15 cellular contexts compared by ENCODE assay signal in genomic region chr12:125861299-125862281, GRCh38.
DNase-seq lines count a peak whose midpoint lies in the region; ATAC-seq and TF ChIP-seq lines count a peak whose summit lies in the region.
"Had no signal": no experiment of that assay in that cellular context is flagged by ENCODE, and none has a peak within 500 bp of the region (broad histone marks: within the 10 kb centered on the region; RNA-seq: fewer than 3 reads in every experiment).

No MANE protein-coding gene starts in this region.

- no peak overlapping the region for H3K4me3 Mint-ChIP-seq in activated CD4-positive, alpha-beta T cell treated with anti-CD3 and anti-CD28 coated beads for 36 hours
- H3K4me3 Mint-ChIP-seq in endodermal cell, result peak overlapping the region; percentile 15
- H3K4me3 Mint-ChIP-seq: activated T-cell treated with anti-CD3 and anti-CD28 coated beads, Interleukin-2, amount 50 U/mL, for 4 hours had no signal

- WGBS in endodermal cell (ENCODE audit: insufficient coverage in 1 of 2, insufficient read length in 1 of 2), 2 experiments, result 91 to 95% methylated on average over 30 to 66 of the region's 68 CpGs
- 28 to 29% methylated on average over 66 to 68 of the region's 68 CpGs for WGBS in lung, 2 donors

- intact Hi-C loops in activated CD4-positive, alpha-beta T cell treated with anti-CD3 and anti-CD28 coated beads for 36 hours (cut with DNase I, micrococcal nuclease), result no loop called here
- intact Hi-C loops in tibial artery (cut with DNase I; ENCODE audit: low total_unique reads), result no loop called here

- no peak overlapping the region for H3K27ac ChIP-seq in endodermal cell (ENCODE audit: low read depth, low read length)
- H3K27ac ChIP-seq in lung (ENCODE audit: low read depth in 1 of 2, low read length in 1 of 2), result peak overlapping the region in 1 of 2 donors; percentile 21
- no peak overlapping the region for H3K27ac ChIP-seq in tibial artery
- H3K27ac ChIP-seq: A549, KMS-11, suprapubic skin had no signal

- peaks cover 55% of the 10 kb centered on the region for H3K9me3 ChIP-seq in endodermal cell (ENCODE audit: control insufficient read depth, low read length)
- H3K9me3 ChIP-seq in lung (ENCODE audit: control insufficient read depth in 2 of 2, insufficient read depth in 1 of 2, low read length in 1 of 2), result peaks cover 0 to 11% of the 10 kb centered on the region in 2 donors
- H3K9me3 ChIP-seq in tibial artery, result peaks cover 0 to 7% (median 7%) of the 10 kb centered on the region in 3 donors
- H3K9me3 ChIP-seq: A549 had no signal

- DNase-seq in activated CD4-positive, alpha-beta T cell treated with anti-CD3 and anti-CD28 coated beads for 36 hours, result peak; percentile 9
- no peak for DNase-seq in activated CD4-positive, alpha-beta T cell treated with anti-CD3 and anti-CD28 coated beads, Interleukin-2, amount 50 U/mL, for 4 hours
- DNase-seq in endodermal cell, result peak; percentile 65
- peak; percentile 78 for DNase-seq in lung (ENCODE audit: low spot score)
- peak in 1 of 2 donors; percentile 75 for DNase-seq in tibial artery
- no peak for DNase-seq in midbrain (lab: John Stamatoyannopoulos, UW)
- DNase-seq in UCSD-AML1 (lab: John Stamatoyannopoulos, UW; ENCODE audit: unreplicated experiment), result no peak
- DNase-seq: activated CD4-positive, CD25-positive, alpha-beta regulatory T cell treated with anti-CD3 and anti-CD28 coated beads, Interleukin-2, amount 50 U/mL, for 72 hours; activated T-cell treated with anti-CD3 and anti-CD28 coated beads, Interleukin-2, amount 50 U/mL, for 4 hours; effector CD8-positive, alpha-beta T cell; mesenchymal stem cell had no signal

- POLR2A ChIA-PET in activated CD4-positive, alpha-beta T cell treated with anti-CD3 and anti-CD28 coated beads for 36 hours (lab: Charles Lee), result no interaction called here

- no peaks in the 10 kb centered on the region for H3K4me1 ChIP-seq in endodermal cell (ENCODE audit: control insufficient read depth, insufficient read depth, low read length)
- peaks cover 0 to 2% of the 10 kb centered on the region in 2 donors for H3K4me1 ChIP-seq in lung (ENCODE audit: control insufficient read depth in 2 of 2, insufficient read depth in 2 of 2, low read length in 2 of 2)
- no peaks in the 10 kb centered on the region for H3K4me1 ChIP-seq in tibial artery
- H3K4me1 ChIP-seq: A549, suprapubic skin had no signal

- H3K27ac Mint-ChIP-seq in activated CD4-positive, alpha-beta T cell treated with anti-CD3 and anti-CD28 coated beads for 36 hours, result no peak overlapping the region
- H3K27ac Mint-ChIP-seq in endodermal cell, result no peak overlapping the region

- H3K27me3 Mint-ChIP-seq in activated CD4-positive, alpha-beta T cell treated with anti-CD3 and anti-CD28 coated beads for 36 hours, result peaks cover 7% of the 10 kb centered on the region
- peaks cover 24% of the 10 kb centered on the region for H3K27me3 Mint-ChIP-seq in endodermal cell (ENCODE audit: insufficient read depth)

- H3K4me1 Mint-ChIP-seq in activated CD4-positive, alpha-beta T cell treated with anti-CD3 and anti-CD28 coated beads for 36 hours, result no peaks in the 10 kb centered on the region
- peaks cover 5% of the 10 kb centered on the region for H3K4me1 Mint-ChIP-seq in endodermal cell

- H3K36me3 Mint-ChIP-seq in activated CD4-positive, alpha-beta T cell treated with anti-CD3 and anti-CD28 coated beads for 36 hours (ENCODE audit: low read depth), result no peaks in the 10 kb centered on the region
- peaks cover 2% of the 10 kb centered on the region for H3K36me3 Mint-ChIP-seq in endodermal cell (ENCODE audit: low read depth)

- peaks cover 5% of the 10 kb centered on the region for H3K9me3 Mint-ChIP-seq in activated CD4-positive, alpha-beta T cell treated with anti-CD3 and anti-CD28 coated beads for 36 hours (ENCODE audit: low read depth)
- H3K9me3 Mint-ChIP-seq in endodermal cell, result peaks cover 45% of the 10 kb centered on the region

- H3K4me3 ChIP-seq in endodermal cell (ENCODE audit: low read length) (no peak overlapping the region), lung (peak overlapping the region; percentile 40), tibial artery (peak overlapping the region; percentile 31 to 40)
- H3K4me3 ChIP-seq: A549, suprapubic skin had no signal

- no peak overlapping the region for H3K9ac ChIP-seq in endodermal cell (ENCODE audit: extremely low read depth, low read length, poor library complexity, severe bottlenecking)
- H3K9ac ChIP-seq: KMS-11 had no signal

- ATAC-seq in activated CD4-positive, alpha-beta T cell treated with anti-CD3 and anti-CD28 coated beads for 36 hours, result no peak
- ATAC-seq in lung (ENCODE audit: insufficient read depth, low FRiP score) (peak; percentile 73), HG03442 (IDR thresholded peaks at IDR 0.05; ENCODE audit: unreplicated experiment) (no peak)
- ATAC-seq: A549; activated T-cell treated with anti-CD3 and anti-CD28 coated beads, Interleukin-2, amount 50 U/mL, for 4 hours had no signal

- H3K27me3 ChIP-seq in endodermal cell (ENCODE audit: control insufficient read depth, insufficient read depth, low read length, poor library complexity, severe bottlenecking) (no peaks in the 10 kb centered on the region), lung (ENCODE audit: control insufficient read depth, insufficient read depth) (peaks cover 4% of the 10 kb centered on the region), tibial artery (peaks cover 0 to 9% of the 10 kb centered on the region in 2 donors)

- CTCF ChIA-PET in activated CD4-positive, alpha-beta T cell treated with anti-CD3 and anti-CD28 coated beads for 36 hours (lab: Charles Lee), result no interaction called here

- TF ChIP-seq CTCF in endodermal cell (conservative IDR thresholded peaks at IDR 0.05) (no peak), lung (IDR thresholded peaks at IDR 0.05; ENCODE audit: control extremely low read depth, extremely low read depth) (no peak), tibial artery (IDR thresholded peaks at IDR 0.05) (no peak)

- no peaks in the 10 kb centered on the region for H3K36me3 ChIP-seq in endodermal cell (ENCODE audit: control insufficient read depth, insufficient read depth, low read length)
- H3K36me3 ChIP-seq in lung (ENCODE audit: control insufficient read depth in 2 of 2, insufficient read depth in 2 of 2, low read length in 2 of 2), result no peaks in the 10 kb centered on the region
- H3K36me3 ChIP-seq in tibial artery, result no peaks in the 10 kb centered on the region
- H3K36me3 ChIP-seq: suprapubic skin had no signal

Comparison
In these comparisons a context has a peak if more than half of its experiments do, and no peak if none do; other contexts are left out.
1. DNase-seq: peak in activated CD4-positive, alpha-beta T cell treated with anti-CD3 and anti-CD28 coated beads for 36 hours (single experiment), endodermal cell (single experiment) and lung (single experiment); none in activated CD4-positive, alpha-beta T cell treated with anti-CD3 and anti-CD28 coated beads, Interleukin-2, amount 50 U/mL, for 4 hours (0 of 2), midbrain (single experiment) and UCSD-AML1 (single experiment).